In the genomic region with DNA sequence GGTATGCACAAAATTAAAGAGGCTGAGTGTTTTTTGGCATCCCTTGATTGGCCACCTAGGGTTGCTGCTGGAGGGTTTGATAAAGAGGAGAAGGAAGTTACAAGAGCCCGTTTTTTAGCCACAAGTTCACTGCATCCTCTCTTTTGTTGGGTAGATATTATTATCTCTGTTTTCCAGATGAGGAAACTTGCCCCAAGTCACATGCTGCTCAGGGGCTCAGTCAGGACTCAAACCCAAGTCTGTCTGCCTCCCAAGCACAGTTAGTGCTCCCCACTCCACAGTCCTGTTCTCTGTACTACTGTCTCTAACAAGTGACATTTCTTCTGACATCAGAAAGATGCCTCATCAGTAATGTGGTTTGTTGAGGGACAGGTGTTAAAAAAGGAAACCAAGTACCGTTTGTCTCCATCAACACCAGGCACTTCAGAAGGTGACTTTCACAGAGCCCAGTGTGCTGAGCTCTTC, we compare ENCODE assay signal across 10 cellular contexts. TPM values are rescaled to one million over a fixed set of nuclear protein-coding genes. Genes with fewer than 3 reads are reported as not detected.
A peak's percentile ranks its signal among the peaks of the same experiment; 100 is the strongest.
DNase-seq lines count a peak whose midpoint lies in the region; ATAC-seq and TF ChIP-seq lines count a peak whose summit lies in the region.
"Had no signal": no experiment of that assay in that cellular context is flagged by ENCODE, and none has a peak within 500 bp of the region (broad histone marks: within the 10 kb centered on the region; RNA-seq: fewer than 3 reads in every experiment).

No MANE protein-coding gene starts in this region.

- no peaks in the 10 kb centered on the region for H3K9me3 ChIP-seq in gastrocnemius medialis

- H3K27me3 Mint-ChIP-seq in activated CD4-positive, alpha-beta memory T cell treated with anti-CD3 and anti-CD28 coated beads, Interleukin-2, amount 10 ng/mL, durations not matched to agents 7 days and 5 days = peaks cover 2% of the 10 kb centered on the region
- H3K27me3 Mint-ChIP-seq in naive thymus-derived CD8-positive, alpha-beta T cell = no peaks in the 10 kb centered on the region

- DNase-seq in GDM1 (lab: John Stamatoyannopoulos, UW) (peak; percentile 69), putamen (ENCODE audit: low spot score) (no peak), gastrocnemius medialis (no peak), NCI-H1417 treated with DMSO at 0.1 percent for 48 hours (lab: John Stamatoyannopoulos, UW) (no peak)
- peak; percentile 96 for DNase-seq in Jurkat, Clone E6-1 (ENCODE audit: low read depth, low spot score)
- DNase-seq in activated CD4-positive, alpha-beta memory T cell treated with anti-CD3 and anti-CD28 coated beads, Interleukin-2, amount 10 ng/mL, durations not matched to agents 7 days and 5 days = peak; percentile 35
- peak in 6 of 10 donors; percentile 12 to 58 (median 44) for DNase-seq in naive thymus-derived CD8-positive, alpha-beta T cell
- DNase-seq: head of caudate nucleus, NCI-H526 treated with DMSO at 0.1 percent for 48 hours had no signal

- H3K4me1 ChIP-seq in gastrocnemius medialis = peaks cover 9 to 12% of the 10 kb centered on the region in 2 donors

- POLR2A ChIA-PET in activated CD4-positive, alpha-beta memory T cell treated with anti-CD3 and anti-CD28 coated beads, Interleukin-2, amount 10 ng/mL, durations not matched to agents 7 days and 5 days (lab: Charles Lee) = interaction anchor here (0.9 to 3.7 kb wide), 5 partner anchors 7 to 316 kb away, joined by 3 to 38 read pairs (median 7); a partner anchor contains a TSS
- POLR2A ChIA-PET in naive thymus-derived CD8-positive, alpha-beta T cell (lab: Charles Lee) = interaction anchor here (0.6 to 1.6 kb wide), 3 partner anchors 19 to 24 kb away, joined by 6 to 11 read pairs (median 6); a partner anchor contains a TSS

- no peak overlapping the region for H3K27ac ChIP-seq in gastrocnemius medialis

- H3K36me3 Mint-ChIP-seq in activated CD4-positive, alpha-beta memory T cell treated with anti-CD3 and anti-CD28 coated beads, Interleukin-2, amount 10 ng/mL, durations not matched to agents 7 days and 5 days (ENCODE audit: low read depth) = peaks cover 6% of the 10 kb centered on the region
- peaks cover 0 to 5% (median 0%) of the 10 kb centered on the region in 3 donors for H3K36me3 Mint-ChIP-seq in naive thymus-derived CD8-positive, alpha-beta T cell

- H3K4me3 ChIP-seq in Jurkat, Clone E6-1 (ENCODE audit: low read length) = peak overlapping the region; percentile 66
- no peak overlapping the region for H3K4me3 ChIP-seq in gastrocnemius medialis

- intact Hi-C loops in gastrocnemius medialis (cut with DNase I; ENCODE audit: low total_unique reads) = no loop called here

- TF ChIP-seq POLR2A in gastrocnemius medialis (IDR thresholded peaks at IDR 0.05) = no peak

- H3K9me3 Mint-ChIP-seq in activated CD4-positive, alpha-beta memory T cell treated with anti-CD3 and anti-CD28 coated beads, Interleukin-2, amount 10 ng/mL, durations not matched to agents 7 days and 5 days = no peaks in the 10 kb centered on the region
- H3K9me3 Mint-ChIP-seq in naive thymus-derived CD8-positive, alpha-beta T cell = no peaks in the 10 kb centered on the region

- in situ Hi-C loops in gastrocnemius medialis (cut with MboI; ENCODE audit: low sequenced_read_pairs in 4 of 4) = no loop called here

- H3K27me3 ChIP-seq in gastrocnemius medialis = peaks cover 9 to 14% (median 9%) of the 10 kb centered on the region in 3 donors

- CTCF ChIA-PET in activated CD4-positive, alpha-beta memory T cell treated with anti-CD3 and anti-CD28 coated beads, Interleukin-2, amount 10 ng/mL, durations not matched to agents 7 days and 5 days (lab: Charles Lee) = interaction anchor here (0.6 to 1.1 kb wide), 3 partner anchors 34 to 195 kb away, joined by 3 to 5 read pairs (median 3); no protein-coding TSS in a partner anchor

- TF ChIP-seq CTCF in gastrocnemius medialis (IDR thresholded peaks at IDR 0.05 in 4 of 5, conservative IDR thresholded peaks at IDR 0.05 in 1 of 5) = no peak

- H3K36me3 ChIP-seq in gastrocnemius medialis = no peaks in the 10 kb centered on the region

- H3K27ac Mint-ChIP-seq in activated CD4-positive, alpha-beta memory T cell treated with anti-CD3 and anti-CD28 coated beads, Interleukin-2, amount 10 ng/mL, durations not matched to agents 7 days and 5 days = peak overlapping the region; percentile 93
- peak overlapping the region; percentile 25 to 93 (median 88) for H3K27ac Mint-ChIP-seq in naive thymus-derived CD8-positive, alpha-beta T cell

- peak; percentile 33 to 59 for ATAC-seq in naive thymus-derived CD8-positive, alpha-beta T cell
- no peak for ATAC-seq in GM21576 (IDR thresholded peaks at IDR 0.05; ENCODE audit: unreplicated experiment)
- no peak for ATAC-seq in gastrocnemius medialis

- peak overlapping the region; percentile 82 for H3K4me3 Mint-ChIP-seq in activated CD4-positive, alpha-beta memory T cell treated with anti-CD3 and anti-CD28 coated beads, Interleukin-2, amount 10 ng/mL, durations not matched to agents 7 days and 5 days
- peak overlapping the region; percentile 79 to 90 (median 84) for H3K4me3 Mint-ChIP-seq in naive thymus-derived CD8-positive, alpha-beta T cell

- H3K4me1 Mint-ChIP-seq in activated CD4-positive, alpha-beta memory T cell treated with anti-CD3 and anti-CD28 coated beads, Interleukin-2, amount 10 ng/mL, durations not matched to agents 7 days and 5 days = peaks cover 39% of the 10 kb centered on the region
- peaks cover 12 to 39% (median 32%) of the 10 kb centered on the region in 4 donors for H3K4me1 Mint-ChIP-seq in naive thymus-derived CD8-positive, alpha-beta T cell

RNA-seq across cellular contexts. Expression of a gene that starts 1.4 kb away (rescaled TPM):
- polyA plus RNA-seq in Jurkat, Clone E6-1 (2012; ENCODE audit: insufficient read depth, insufficient read length) = 21.5 TPM
- 1 to 10 TPM; 8.4 to 9.7 TPM for total RNA-seq in activated CD4-positive, alpha-beta memory T cell treated with anti-CD3 and anti-CD28 coated beads, Interleukin-2, amount 10 ng/mL, durations not matched to agents 7 days and 5 days
- total RNA-seq in naive thymus-derived CD8-positive, alpha-beta T cell = 1 to 10 TPM; 1.8 to 2.9 TPM
- polyA plus RNA-seq in naive thymus-derived CD8-positive, alpha-beta T cell = 1 to 10 TPM; 1.5 to 5.5 (median 1.9) TPM
- 10 to 100 TPM in 2 of 4 donors, 1 to 10 TPM in 2; 3.7 to 15.7 (median 8.0) TPM for total RNA-seq in gastrocnemius medialis

RNA-seq across cellular contexts. Expression of a gene that starts 23.5 kb away (rescaled TPM):
- polyA plus RNA-seq in Jurkat, Clone E6-1 (2012; ENCODE audit: insufficient read depth, insufficient read length) = 183 TPM
- 100 to 1,000 TPM in 1 of 2 experiments, 10 to 100 TPM in 1; 99.9 to 109 TPM for total RNA-seq in activated CD4-positive, alpha-beta memory T cell treated with anti-CD3 and anti-CD28 coated beads, Interleukin-2, amount 10 ng/mL, durations not matched to agents 7 days and 5 days
- 10 to 100 TPM; 46.5 to 47.7 TPM for total RNA-seq in naive thymus-derived CD8-positive, alpha-beta T cell
- polyA plus RNA-seq in naive thymus-derived CD8-positive, alpha-beta T cell = 10 to 100 TPM; 76.6 to 98.0 (median 81.2) TPM
- total RNA-seq in gastrocnemius medialis = 100 to 1,000 TPM; 145 to 249 (median 175) TPM

Comparison
In these comparisons a context has a peak if more than half of its experiments do, and no peak if none do; other contexts are left out.
1. DNase-seq: peak in GDM1 (single experiment), Jurkat, Clone E6-1 (single experiment), activated CD4-positive, alpha-beta memory T cell treated with anti-CD3 and anti-CD28 coated beads, Interleukin-2, amount 10 ng/mL, durations not matched to agents 7 days and 5 days (single experiment) and naive thymus-derived CD8-positive, alpha-beta T cell (6 of 10); none in putamen (single experiment), gastrocnemius medialis (0 of 2) and NCI-H1417 treated with DMSO at 0.1 percent for 48 hours (single experiment).
2. ATAC-seq: peak in naive thymus-derived CD8-positive, alpha-beta T cell (2 of 2); none in GM21576 (single experiment) and gastrocnemius medialis (0 of 2).